14 cellular contexts compared by ENCODE assay signal in the genomic region with DNA sequence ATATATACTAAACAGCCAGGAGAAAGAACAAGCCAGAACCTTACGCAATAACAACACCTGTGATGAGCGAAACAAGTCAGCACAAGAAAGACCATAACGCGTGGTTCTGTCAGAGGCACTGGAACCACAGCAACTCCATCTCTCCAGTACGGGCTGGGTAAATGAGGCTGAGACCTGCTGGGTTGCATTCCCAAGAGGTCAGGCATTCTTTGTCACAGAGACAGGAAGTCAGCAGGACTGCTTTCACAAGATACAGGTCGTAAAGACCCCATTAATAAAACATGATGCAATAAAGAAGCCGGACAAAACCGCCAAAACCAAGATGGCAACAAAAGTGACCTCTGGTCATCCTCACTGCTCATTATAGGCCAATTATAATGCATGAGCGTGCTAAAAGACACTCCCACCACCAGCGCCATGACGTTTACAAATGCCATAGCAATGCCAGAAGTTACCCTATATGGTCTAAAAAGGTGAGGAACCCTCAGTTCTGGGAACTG. TPM values are rescaled to one million over a fixed set of nuclear protein-coding genes. Genes with fewer than 3 reads are reported as not detected.
DNase-seq lines count a peak whose midpoint lies in the region; ATAC-seq and TF ChIP-seq lines count a peak whose summit lies in the region.
"Had no signal": no experiment of that assay in that cellular context is flagged by ENCODE, and none has a peak within 500 bp of the region (broad histone marks: within the 10 kb centered on the region; RNA-seq: fewer than 3 reads in every experiment).

No MANE protein-coding gene starts in this region.

- 29 to 47% (median 29%) methylated on average over 11 of the region's 11 CpGs for WGBS in psoas muscle, 3 donors
- WGBS in upper lobe of left lung, 2 donors: 60 to 67% methylated on average over 11 of the region's 11 CpGs

- H3F3A ChIP-seq in PC-9 (ENCODE audit: insufficient read depth, low read depth): peaks cover 10% of the 10 kb centered on the region; the same call in 1 of the 2 replicates

- no TSS peak for BruUV-seq in PC-9 (replicated peaks; lab: Mats Ljungman, UMichigan)

- H2AFZ ChIP-seq in PC-9: peak overlapping the region; percentile 77

- DNase-seq in PC-9 (peak; percentile 67 to 87), foreskin keratinocyte (peak; percentile 96 to 97), psoas muscle (no peak), upper lobe of left lung (no peak), NCI-H510A (lab: John Stamatoyannopoulos, UW) (no peak), inferior parietal cortex (ENCODE audit: extremely low spot score) (no peak)
- DNase-seq: activated T-cell treated with anti-CD3 and anti-CD28 coated beads, Interleukin-2, amount 50 U/mL, for 4 hours; colonic mucosa; DMS79; hippocampal formation; NCI-H1092 had no signal

- CTCF ChIA-PET in HEK293 (lab: Yijun Ruan, JAX): no interaction called here
- CTCF ChIA-PET in PC-9 (lab: Charles Lee): no interaction called here

- H3K27me3 ChIP-seq in PC-9 (ENCODE audit: insufficient read depth, low read depth): no peaks in the 10 kb centered on the region
- H3K27me3 ChIP-seq in foreskin keratinocyte: no peaks in the 10 kb centered on the region
- H3K27me3 ChIP-seq in psoas muscle (ENCODE audit: insufficient read depth in 3 of 3, low read length in 2 of 3): no peaks in the 10 kb centered on the region
- no peaks in the 10 kb centered on the region for H3K27me3 ChIP-seq in upper lobe of left lung
- H3K27me3 ChIP-seq: colonic mucosa, neutrophil had no signal

- no peak for TF ChIP-seq POLR2A in upper lobe of left lung (IDR thresholded peaks at IDR 0.05)

- TF ChIP-seq CTCF in HEK293 (tag by site-specific recombination; IDR thresholded peaks at IDR 0.05) (no peak), PC-9 (conservative IDR thresholded peaks at IDR 0.05) (no peak), foreskin keratinocyte (conservative IDR thresholded peaks at IDR 0.05) (no peak), psoas muscle (IDR thresholded peaks at IDR 0.05) (no peak), upper lobe of left lung (IDR thresholded peaks at IDR 0.05) (no peak)

- ATAC-seq in foreskin keratinocyte (peak; percentile 89), psoas muscle (peak; percentile 77 to 94 (median 90)), upper lobe of left lung (ENCODE audit: low FRiP score in 2 of 2) (no peak)
- ATAC-seq: activated T-cell treated with anti-CD3 and anti-CD28 coated beads, Interleukin-2, amount 50 U/mL, for 4 hours had no signal

- H3K9me3 ChIP-seq in HEK293 (ENCODE audit: control insufficient read depth, insufficient read depth, low read depth, low read length): no peaks in the 10 kb centered on the region
- no peaks in the 10 kb centered on the region for H3K9me3 ChIP-seq in PC-9 (ENCODE audit: insufficient read depth, low read depth)
- no peaks in the 10 kb centered on the region for H3K9me3 ChIP-seq in psoas muscle
- no peaks in the 10 kb centered on the region for H3K9me3 ChIP-seq in upper lobe of left lung
- H3K9me3 ChIP-seq: colonic mucosa, neutrophil had no signal

- H3K4me2 ChIP-seq in PC-9: peak overlapping the region; percentile 68

- H3K9me2 ChIP-seq in PC-9 (ENCODE audit: insufficient read depth): no peaks in the 10 kb centered on the region

- H3K4me3 ChIP-seq in HEK293 (ENCODE audit: low read depth, low read length): no peak overlapping the region
- peak overlapping the region; percentile 37; the same call in 1 of the 2 replicates for H3K4me3 ChIP-seq in PC-9
- peak overlapping the region; percentile 42 for H3K4me3 ChIP-seq in psoas muscle
- no peak overlapping the region for H3K4me3 ChIP-seq in upper lobe of left lung
- H3K4me3 ChIP-seq: colonic mucosa had no signal

- H3K79me2 ChIP-seq in PC-9 (ENCODE audit: low read depth): no peaks in the 10 kb centered on the region

- H3K36me3 ChIP-seq in HEK293 (ENCODE audit: control insufficient read depth in 2 of 2, insufficient read depth in 1 of 2, low read length in 2 of 2): peaks cover 0 to 6% of the 10 kb centered on the region in 2 experiments; a peak in 1 of 3 replicates
- no peaks in the 10 kb centered on the region for H3K36me3 ChIP-seq in PC-9 (ENCODE audit: low read depth)
- H3K36me3 ChIP-seq in psoas muscle (ENCODE audit: insufficient read depth in 1 of 2, low read depth in 1 of 2): peaks cover 0 to 12% of the 10 kb centered on the region in 2 donors
- peaks cover 0 to 17% (median 11%) of the 10 kb centered on the region in 4 donors for H3K36me3 ChIP-seq in upper lobe of left lung
- H3K36me3 ChIP-seq: colonic mucosa had no signal

- H3K27ac ChIP-seq in HEK293 (ENCODE audit: extremely low read depth, low read depth, low read length) (no peak overlapping the region), PC-9 (peak overlapping the region; percentile 71), foreskin keratinocyte (peak overlapping the region; percentile 45), psoas muscle (peak overlapping the region; percentile 88), upper lobe of left lung (peak overlapping the region in 2 of 4 donors; percentile 37 to 53)
- H3K27ac ChIP-seq: colonic mucosa, neutrophil had no signal

- no peaks in the 10 kb centered on the region for H4K20me1 ChIP-seq in PC-9 (ENCODE audit: insufficient read depth)

- POLR2A ChIA-PET in HEK293 (lab: Yijun Ruan, JAX) (no interaction called here), PC-9 (lab: Charles Lee; ENCODE audit: unreplicated experiment) (no interaction called here)

- TF ChIP-seq EP300 in upper lobe of left lung (IDR thresholded peaks at IDR 0.05): no peak

- H3K4me1 ChIP-seq in HEK293 (ENCODE audit: control insufficient read depth, insufficient read depth, low read length) (no peaks in the 10 kb centered on the region), PC-9 (replicated peaks; ENCODE audit: insufficient read depth) (peaks cover 12% of the 10 kb centered on the region), foreskin keratinocyte (peaks cover 20% of the 10 kb centered on the region), psoas muscle (peaks cover 24% of the 10 kb centered on the region), upper lobe of left lung (peaks cover 59 to 77% (median 72%) of the 10 kb centered on the region in 4 donors)
- H3K4me1 ChIP-seq: colonic mucosa had no signal

- intact Hi-C loops in PC-9 (cut with micrococcal nuclease; ENCODE audit: unreplicated experiment) (no loop called here), psoas muscle (cut with DNase I) (no loop called here)

TF ChIP-seq in HEK293, 187 proteins besides CTCF, POLR2A, EP300 and RAD21:
- TF ChIP-seq ZIC2 (tag by site-specific recombination; IDR thresholded peaks at IDR 0.05): peak; percentile 39; the same call in 1 of the 2 replicates
- no peak for TF ChIP-seq ZNF529 (tag by site-specific recombination; IDR thresholded peaks at IDR 0.05; ENCODE audit: insufficient replicate concordance)

RNA-seq across cellular contexts. Expression of a gene that starts 21.7 kb away (rescaled TPM):
- total RNA-seq in PC-9 (2021) (13.5 and 18.9 TPM in 2 replicates), foreskin keratinocyte (20.7 and 25.1 TPM in 2 replicates), psoas muscle (10 to 100 TPM; 22.1 to 41.3 (median 28.5) TPM), upper lobe of left lung (100 to 1,000 TPM in 2 of 6 donors, 10 to 100 TPM in 4; 50.5 to 253 (median 95.8) TPM)
- polyA plus RNA-seq in foreskin keratinocyte (19.4 and 21.3 TPM in 2 replicates), psoas muscle (10 to 100 TPM; 30.5 to 76.4 (median 46.9) TPM)

RNA-seq across cellular contexts. Expression of a gene that starts 49.6 kb away (rescaled TPM):
- not detected in 2 replicates for total RNA-seq in PC-9 (2021)
- total RNA-seq in foreskin keratinocyte: not detected in 2 replicates
- polyA plus RNA-seq in foreskin keratinocyte: not detected in 2 replicates
- under 1 TPM in 3 of 4 donors, not detected in 1; 0.22 to 0.25 (median 0.25) TPM for total RNA-seq in psoas muscle
- under 1 TPM in 2 of 3 donors, not detected in 1; 0.14 to 0.21 TPM for polyA plus RNA-seq in psoas muscle
- under 1 TPM in 2 of 6 donors, not detected in 4; 0.26 to 0.81 TPM for total RNA-seq in upper lobe of left lung
- total RNA-seq: activated T-cell treated with anti-CD3 and anti-CD28 coated beads, Interleukin-2, amount 50 U/mL, for 4 hours had no signal

RNA-seq across cellular contexts. Expression of a gene that starts 53.5 kb away (rescaled TPM):
- total RNA-seq in PC-9 (2021) (not detected in 2 replicates), foreskin keratinocyte (not detected in 2 replicates), psoas muscle (not detected), upper lobe of left lung (not detected)
- polyA plus RNA-seq in foreskin keratinocyte (not detected in 2 replicates), psoas muscle (not detected)
- total RNA-seq: activated T-cell treated with anti-CD3 and anti-CD28 coated beads, Interleukin-2, amount 50 U/mL, for 4 hours; urinary bladder had no signal
- polyA plus RNA-seq: urinary bladder had no signal

RNA-seq across cellular contexts. Expression of a gene that starts 56.0 kb away (rescaled TPM):
- total RNA-seq in PC-9 (2021) (17.3 and 18.5 TPM in 2 replicates), foreskin keratinocyte (27.4 and 28.2 TPM in 2 replicates), psoas muscle (10 to 100 TPM; 29.1 to 48.6 (median 33.5) TPM), upper lobe of left lung (10 to 100 TPM; 26.3 to 37.7 (median 32.6) TPM)
- polyA plus RNA-seq in foreskin keratinocyte (25.3 and 25.7 TPM in 2 replicates), psoas muscle (10 to 100 TPM; 28.8 to 56.1 (median 37.8) TPM)

Comparison
In these comparisons a context has a peak if more than half of its experiments do, and no peak if none do; other contexts are left out.
1. H3K4me3 ChIP-seq: peak in PC-9 (single experiment) and psoas muscle (single experiment); none in HEK293 (single experiment) and upper lobe of left lung (0 of 4).
2. DNase-seq: peak in PC-9 (2 of 2) and foreskin keratinocyte (2 of 2); none in psoas muscle (0 of 2), upper lobe of left lung (0 of 2), NCI-H510A (single experiment) and inferior parietal cortex (single experiment).
3. ATAC-seq: peak in foreskin keratinocyte (single experiment) and psoas muscle (4 of 4); none in upper lobe of left lung (0 of 2).